In the genomic region with DNA sequence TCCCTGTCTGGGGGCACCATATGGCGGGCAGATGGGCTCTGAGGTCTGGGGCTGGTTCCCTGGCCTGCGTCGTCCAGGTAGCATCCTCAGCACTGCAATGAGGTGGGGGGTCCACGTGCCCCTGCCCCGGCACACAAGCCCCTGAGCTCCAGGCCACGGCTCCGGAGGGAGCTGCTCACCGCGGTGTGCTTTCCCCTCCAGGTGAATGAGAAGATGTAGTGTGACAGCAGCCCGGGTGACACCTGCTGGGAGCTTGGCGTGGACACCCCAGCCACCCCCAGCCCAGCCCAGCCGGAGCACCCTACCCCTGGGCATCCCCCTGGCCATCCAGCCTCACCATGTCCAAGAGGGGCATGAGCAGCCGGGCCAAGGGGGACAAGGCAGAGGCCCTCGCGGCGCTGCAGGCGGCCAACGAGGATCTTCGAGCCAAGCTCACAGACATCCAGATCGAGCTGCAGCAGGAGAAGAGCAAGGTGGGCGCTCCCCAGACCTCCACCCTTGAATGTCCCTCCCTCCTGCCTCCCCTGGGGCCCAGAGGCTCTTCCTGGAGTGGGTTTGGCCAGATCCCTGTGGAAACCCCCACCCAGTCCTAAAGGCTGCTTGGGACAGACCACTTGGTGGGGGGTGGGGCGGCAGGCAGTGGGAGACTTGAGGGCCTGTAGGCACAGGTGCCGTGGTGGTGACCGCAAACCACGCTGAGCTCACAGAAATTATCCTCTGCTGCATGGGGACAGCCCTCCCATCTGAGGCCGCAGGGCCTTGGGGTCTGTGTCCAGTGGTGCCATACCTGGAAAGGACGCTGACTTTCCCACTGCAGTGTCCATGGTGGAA, we compare ENCODE assay signal across 22 cellular contexts. TPM values are rescaled to one million over a fixed set of nuclear protein-coding genes. Genes with fewer than 3 reads are reported as not detected.
A peak's percentile ranks its signal among the peaks of the same experiment; 100 is the strongest.
DNase-seq lines count a peak whose midpoint lies in the region; ATAC-seq and TF ChIP-seq lines count a peak whose summit lies in the region.
"Had no signal": no experiment of that assay in that cellular context is flagged by ENCODE, and none has a peak within 500 bp of the region (broad histone marks: within the 10 kb centered on the region; RNA-seq: fewer than 3 reads in every experiment).

No MANE protein-coding gene starts in this region.

- ATAC-seq in Right ventricle myocardium inferior (no peak), lower lobe of right lung (no peak), HG02610 (IDR thresholded peaks at IDR 0.05; ENCODE audit: unreplicated experiment) (no peak), GM18502 (IDR thresholded peaks at IDR 0.05; ENCODE audit: poor library complexity, unreplicated experiment) (no peak), HG03354 (IDR thresholded peaks at IDR 0.05; ENCODE audit: poor library complexity, severe bottlenecking, unreplicated experiment) (no peak)
- ATAC-seq: activated T-helper 17 cell treated with anti-CD3 and anti-CD28 coated beads, Interleukin-2, amount 50 U/mL, for 72 hours; psoas muscle; T-helper 17 cell had no signal

- intact Hi-C loops in cardiac septum (cut with DNase I): no loop called here
- intact Hi-C loops in Right ventricle myocardium inferior (cut with DNase I): no loop called here
- intact Hi-C loops in lower lobe of right lung (cut with DNase I): no loop called here

- no peak for TF ChIP-seq CTCF in Peyer's patch (IDR thresholded peaks at IDR 0.05)
- TF ChIP-seq CTCF in lower lobe of right lung (IDR thresholded peaks at IDR 0.05): no peak

- no peak for TF ChIP-seq POLR2A in Peyer's patch (IDR thresholded peaks at IDR 0.05)

- H3K36me3 ChIP-seq in Peyer's patch (no peaks in the 10 kb centered on the region), lower lobe of right lung (no peaks in the 10 kb centered on the region)
- H3K36me3 ChIP-seq: vagina had no signal

- DNase-seq in cardiac septum (ENCODE audit: low spot score) (peak; percentile 70), Right ventricle myocardium inferior (ENCODE audit: missing footprints) (no peak), Peyer's patch (peak in 2 of 3 donors; percentile 21 to 29), lower lobe of right lung (peak; percentile 35)
- peak; percentile 14 for DNase-seq in stimulated activated CD8-positive, alpha-beta memory T cell treated with anti-CD3 and anti-CD28 coated beads, Interleukin-4, amount 100 ng/mL, for 48 hours
- DNase-seq: activated CD4-positive, alpha-beta T cell treated with anti-CD3 and anti-CD28 coated beads for 48 hours; activated naive CD8-positive, alpha-beta T cell treated with anti-CD3 and anti-CD28 coated beads, Interleukin-2, amount 10 ng/mL, durations not matched to agents 7 days and 5 days; Kasumi-1; MV-4-11; NCI-H146; NCI-H510A treated with DMSO at 0.1 percent for 48 hours; SK-N-SH; small intestine; stimulated activated CD4-positive, alpha-beta T cell treated with anti-CD3 and anti-CD28 coated beads, Interleukin-2, amount 100 ng/mL, for 24 hours; substantia nigra; T-helper 17 cell had no signal

- no peaks in the 10 kb centered on the region for H3K9me3 ChIP-seq in Peyer's patch
- H3K9me3 ChIP-seq in lower lobe of right lung: no peaks in the 10 kb centered on the region
- H3K9me3 ChIP-seq: psoas muscle, SK-N-SH, vagina had no signal

- H3K27me3 ChIP-seq in Peyer's patch (no peaks in the 10 kb centered on the region), lower lobe of right lung (ENCODE audit: low read depth) (no peaks in the 10 kb centered on the region)
- H3K27me3 ChIP-seq: vagina had no signal

- H3K4me1 ChIP-seq in Peyer's patch: no peaks in the 10 kb centered on the region
- H3K4me1 ChIP-seq in lower lobe of right lung: no peaks in the 10 kb centered on the region
- H3K4me1 ChIP-seq: psoas muscle, vagina had no signal

- H3K4me3 ChIP-seq in Peyer's patch (no peak overlapping the region), lower lobe of right lung (no peak overlapping the region)
- H3K4me3 ChIP-seq: psoas muscle, vagina had no signal

- H3K27ac ChIP-seq in Peyer's patch (no peak overlapping the region), lower lobe of right lung (no peak overlapping the region)
- H3K27ac ChIP-seq: psoas muscle, vagina had no signal

RNA-seq across cellular contexts. Expression of gene JAKMIP3, which starts 38.9 kb away (rescaled TPM):
- total RNA-seq in cardiac septum: 1.5 TPM
- 1.6 TPM for total RNA-seq in Right ventricle myocardium inferior
- 1 to 10 TPM in 1 of 4 donors, under 1 TPM in 3; 0.18 to 2.5 (median 0.23) TPM for total RNA-seq in Peyer's patch
- total RNA-seq in lower lobe of right lung: 0.18 TPM
